Comparison of ENCODE assay signal across 14 cellular contexts in the genomic region with DNA sequence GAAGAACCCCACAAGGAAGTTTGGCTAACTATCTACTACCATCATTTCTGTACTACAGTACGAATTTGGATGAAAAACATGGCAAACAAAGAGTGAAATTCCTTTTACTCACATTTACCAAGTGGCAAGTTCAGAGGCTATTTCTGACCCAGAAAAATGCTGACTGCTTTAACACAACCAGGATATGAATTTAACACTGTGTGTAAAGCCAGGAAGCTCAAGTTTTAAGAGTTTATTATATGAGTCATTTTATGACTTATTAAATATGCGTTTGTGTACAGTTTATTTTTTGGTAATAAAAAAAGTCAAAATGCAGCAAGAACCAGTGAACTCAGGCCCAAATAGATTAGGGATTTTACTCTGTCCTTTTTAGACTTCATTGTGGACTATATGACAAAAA. TPM values are rescaled to one million over a fixed set of nuclear protein-coding genes. Genes with fewer than 3 reads are reported as not detected.
A peak's percentile ranks its signal among the peaks of the same experiment; 100 is the strongest.
DNase-seq lines count a peak whose midpoint lies in the region; ATAC-seq, FAIRE-seq and TF ChIP-seq lines count a peak whose summit lies in the region.
"Had no signal": no experiment of that assay in that cellular context is flagged by ENCODE, and none has a peak within 500 bp of the region (broad histone marks: within the 10 kb centered on the region; RNA-seq: fewer than 3 reads in every experiment).

No MANE protein-coding gene starts in this region.

- CTCF ChIA-PET in naive thymus-derived CD4-positive, alpha-beta T cell (lab: Charles Lee), result interaction anchor here (1.1 kb wide), 1 partner anchor 143 kb away, joined by 4 read pairs; no protein-coding TSS in a partner anchor

- H2AFZ ChIP-seq in ACC112 (ENCODE audit: low read length, unreplicated experiment), result no peak overlapping the region

- no peaks in the 10 kb centered on the region for H3K27me3 Mint-ChIP-seq in endodermal cell (ENCODE audit: insufficient read depth)
- no peaks in the 10 kb centered on the region for H3K27me3 Mint-ChIP-seq in naive thymus-derived CD4-positive, alpha-beta T cell
- H3K27me3 Mint-ChIP-seq: CD4-positive, alpha-beta memory T cell had no signal

- no peaks in the 10 kb centered on the region; the same call in 1 of the 2 replicates for H3K36me3 ChIP-seq in ACC112 (ENCODE audit: insufficient read depth, low read length)
- peaks cover 1% of the 10 kb centered on the region for H3K36me3 ChIP-seq in bronchial epithelial cell (ENCODE audit: control insufficient read depth, insufficient read depth, low read length)
- H3K36me3 ChIP-seq in left lung, result peaks cover 0 to 40% of the 10 kb centered on the region in 2 donors
- H3K36me3 ChIP-seq in endodermal cell (ENCODE audit: control insufficient read depth, insufficient read depth, low read length), result peaks cover 23% of the 10 kb centered on the region
- peaks cover 10 to 21% (median 10%) of the 10 kb centered on the region in 3 experiments for H3K36me3 ChIP-seq in naive thymus-derived CD4-positive, alpha-beta T cell (ENCODE audit: control insufficient read depth in 2 of 3, insufficient read depth in 3 of 3, low read length in 3 of 3)

- FAIRE-seq in bronchial epithelial cell (lab: Jason Lieb, UNC), result no peak
- FAIRE-seq: GM12878 had no signal

- no peak overlapping the region for H3K4me3 Mint-ChIP-seq in endodermal cell
- H3K4me3 Mint-ChIP-seq in naive thymus-derived CD4-positive, alpha-beta T cell, result no peak overlapping the region
- H3K4me3 Mint-ChIP-seq: CD4-positive, alpha-beta memory T cell had no signal

- no peaks in the 10 kb centered on the region for H3K9me3 ChIP-seq in left lung
- H3K9me3 ChIP-seq in endodermal cell (ENCODE audit: control insufficient read depth, low read length), result no peaks in the 10 kb centered on the region
- no peaks in the 10 kb centered on the region for H3K9me3 ChIP-seq in naive thymus-derived CD4-positive, alpha-beta T cell (ENCODE audit: control insufficient read depth in 2 of 3, low read length in 3 of 3)
- H3K9me3 ChIP-seq: upper lobe of right lung had no signal

- H3K36me3 Mint-ChIP-seq in endodermal cell (ENCODE audit: low read depth), result peaks cover 22% of the 10 kb centered on the region
- H3K36me3 Mint-ChIP-seq in naive thymus-derived CD4-positive, alpha-beta T cell, result peaks cover 7 to 41% (median 25%) of the 10 kb centered on the region in 5 donors

- intact Hi-C loops in left lung (cut with DNase I), result loop anchor here in 1 of 2 donors (5.0 kb wide), 1 partner anchor 143 kb away; no protein-coding TSS in a partner anchor
- intact Hi-C loops in naive thymus-derived CD4-positive, alpha-beta T cell (cut with micrococcal nuclease), result no loop called here

- peak; percentile 32 for ATAC-seq in left lung
- no peak for ATAC-seq in naive thymus-derived CD4-positive, alpha-beta T cell
- ATAC-seq: GM12878, upper lobe of right lung had no signal

- H3K9ac ChIP-seq in endodermal cell (ENCODE audit: extremely low read depth, low read length, poor library complexity, severe bottlenecking), result no peak overlapping the region

- H3K27ac Mint-ChIP-seq in endodermal cell, result no peak overlapping the region
- peak overlapping the region in 1 of 9 donors; percentile 28 for H3K27ac Mint-ChIP-seq in naive thymus-derived CD4-positive, alpha-beta T cell

- H3K4me1 ChIP-seq in ACC112 (ENCODE audit: control insufficient read depth, insufficient read depth, low read length, unreplicated experiment) (peaks cover 14% of the 10 kb centered on the region), left lung (no peaks in the 10 kb centered on the region), endodermal cell (ENCODE audit: control insufficient read depth, insufficient read depth, low read length) (peaks cover 6% of the 10 kb centered on the region)
- no peaks in the 10 kb centered on the region for H3K4me1 ChIP-seq in naive thymus-derived CD4-positive, alpha-beta T cell (ENCODE audit: control insufficient read depth in 2 of 2, insufficient read depth in 2 of 2, low read length in 2 of 2)
- H3K4me1 ChIP-seq: upper lobe of right lung had no signal

- POLR2A ChIA-PET in naive thymus-derived CD4-positive, alpha-beta T cell (lab: Charles Lee), result interaction anchor here (0.8 kb wide), 1 partner anchor 10 kb away, joined by 3 read pairs; no protein-coding TSS in a partner anchor

- peak overlapping the region; percentile 32 for H3K27ac ChIP-seq in ACC112 (ENCODE audit: low read depth, low read length)
- no peak overlapping the region for H3K27ac ChIP-seq in left lung
- no peak overlapping the region for H3K27ac ChIP-seq in endodermal cell (ENCODE audit: low read depth, low read length)
- H3K27ac ChIP-seq in naive thymus-derived CD4-positive, alpha-beta T cell (ENCODE audit: low read depth, low read length), result no peak overlapping the region
- H3K27ac ChIP-seq: upper lobe of right lung had no signal

- H3K4me3 ChIP-seq in ACC112 (ENCODE audit: low read depth, low read length), result no peak overlapping the region
- H3K4me3 ChIP-seq in bronchial epithelial cell (ENCODE audit: low read depth, low read length), result no peak overlapping the region
- no peak overlapping the region for H3K4me3 ChIP-seq in left lung
- no peak overlapping the region for H3K4me3 ChIP-seq in endodermal cell (ENCODE audit: low read length)
- H3K4me3 ChIP-seq in naive thymus-derived CD4-positive, alpha-beta T cell (ENCODE audit: low read length), result no peak overlapping the region
- H3K4me3 ChIP-seq: GM12878, upper lobe of right lung had no signal

- H3K27me3 ChIP-seq in ACC112 (ENCODE audit: insufficient read depth, low read length), result no peaks in the 10 kb centered on the region
- H3K27me3 ChIP-seq in bronchial epithelial cell (ENCODE audit: control insufficient read depth, insufficient read depth, low read length), result no peaks in the 10 kb centered on the region
- no peaks in the 10 kb centered on the region for H3K27me3 ChIP-seq in left lung
- no peaks in the 10 kb centered on the region for H3K27me3 ChIP-seq in endodermal cell (ENCODE audit: control insufficient read depth, insufficient read depth, low read length, poor library complexity, severe bottlenecking)
- no peaks in the 10 kb centered on the region for H3K27me3 ChIP-seq in naive thymus-derived CD4-positive, alpha-beta T cell (ENCODE audit: control insufficient read depth in 2 of 2, insufficient read depth in 2 of 2, low read length in 2 of 2)
- H3K27me3 ChIP-seq: upper lobe of right lung had no signal

- H3K9me3 Mint-ChIP-seq in endodermal cell, result no peaks in the 10 kb centered on the region
- no peaks in the 10 kb centered on the region for H3K9me3 Mint-ChIP-seq in naive thymus-derived CD4-positive, alpha-beta T cell
- H3K9me3 Mint-ChIP-seq: CD4-positive, alpha-beta memory T cell had no signal

- DNase-seq in HT1080 (ENCODE audit: low read depth), result peak; percentile 12
- DNase-seq in bronchial epithelial cell (ENCODE audit: low read depth), result peak; percentile 58
- no peak for DNase-seq in left lung
- no peak for DNase-seq in activated gamma-delta T cell (lab: John Stamatoyannopoulos, UW)
- no peak for DNase-seq in endodermal cell
- DNase-seq in HPDE6-E6E7 (ENCODE audit: extremely low spot score), result no peak
- DNase-seq in naive thymus-derived CD4-positive, alpha-beta T cell, result no peak
- DNase-seq: activated T-cell treated with anti-CD3 and anti-CD28 coated beads, Interleukin-2, amount 50 U/mL, for 48 hours; CD4-positive, alpha-beta memory T cell; NCI-H2081; stimulated activated CD4-positive, alpha-beta T cell treated with anti-CD3 and anti-CD28 coated beads, Interleukin-4, amount 100 ng/mL, for 1 hour; upper lobe of right lung had no signal

- H3K4me1 Mint-ChIP-seq in endodermal cell, result peaks cover 3% of the 10 kb centered on the region
- H3K4me1 Mint-ChIP-seq in naive thymus-derived CD4-positive, alpha-beta T cell, result peaks cover 0 to 5% (median 0%) of the 10 kb centered on the region in 7 donors

- TF ChIP-seq CTCF in bronchial epithelial cell (IDR thresholded peaks at IDR 0.05; ENCODE audit: insufficient read depth, low read length, severe bottlenecking) (no peak), left lung (IDR thresholded peaks at IDR 0.05) (no peak), endodermal cell (conservative IDR thresholded peaks at IDR 0.05) (no peak)

- H3K79me2 ChIP-seq in ACC112 (ENCODE audit: control insufficient read depth, insufficient read depth, low read length, unreplicated experiment), result no peaks in the 10 kb centered on the region

- WGBS in endodermal cell (ENCODE audit: insufficient coverage in 1 of 2, insufficient read length in 1 of 2), 2 experiments, result 87 to 94% methylated on average over 2 of the region's 2 CpGs

RNA-seq across cellular contexts. Expression of a gene that starts 58.4 kb away (rescaled TPM):
- total RNA-seq in HT1080 (2014; rRNA removed; shearing (Covaris generic)), result 0.10 and 0.27 TPM in 2 replicates
- 0.52 and 0.65 TPM in 2 replicates for polyA plus RNA-seq in HT1080 (2015; cell fraction: cytosol; rRNA removed)
- polyA plus RNA-seq in HT1080 (2015; cell fraction: nucleus; rRNA removed), result 0.72 and 1.9 TPM in 2 replicates
- total RNA-seq in bronchial epithelial cell, result 0.26 and 0.51 TPM in 2 replicates
- total RNA-seq in left lung, result 1 to 10 TPM; 3.4 to 5.0 TPM
- total RNA-seq in endodermal cell, result 1 to 10 TPM; 5.9 to 6.8 TPM
- polyA plus RNA-seq in endodermal cell (2013, experiment 1 of 2), result 2.5 TPM
- polyA plus RNA-seq in endodermal cell (2013, experiment 2 of 2), result 1.9 TPM
- total RNA-seq in naive thymus-derived CD4-positive, alpha-beta T cell, result 1 to 10 TPM; 2.5 to 7.3 (median 5.6) TPM
- not detected for polyA plus RNA-seq in naive thymus-derived CD4-positive, alpha-beta T cell

Comparison
In these comparisons a context has a peak if more than half of its experiments do, and no peak if none do; other contexts are left out.
1. DNase-seq: peak in HT1080 (single experiment) and bronchial epithelial cell (single experiment); none in left lung (0 of 2), activated gamma-delta T cell (single experiment), endodermal cell (single experiment), HPDE6-E6E7 (single experiment) and naive thymus-derived CD4-positive, alpha-beta T cell (0 of 9).